ENCODE assay signal across 25 cellular contexts in the genomic region with DNA sequence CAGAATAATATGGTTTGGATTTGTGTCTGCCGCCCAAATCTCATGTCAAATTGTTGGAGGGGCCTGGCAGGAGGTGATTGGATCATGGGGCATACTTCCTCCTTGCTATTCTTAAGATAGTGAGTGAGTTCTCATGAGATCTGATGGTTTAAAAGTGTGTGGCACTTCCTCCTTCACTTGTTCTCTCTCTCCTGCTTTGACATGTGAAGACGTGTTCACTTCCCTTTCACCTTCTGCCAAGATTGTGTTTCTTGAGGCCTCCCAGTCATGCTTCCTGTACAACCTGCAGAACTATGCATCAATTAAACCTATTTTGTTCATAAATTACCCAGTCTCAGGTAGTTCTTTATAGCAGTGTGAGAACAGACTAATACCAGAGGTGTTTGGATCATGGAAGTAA.
A peak's percentile ranks its signal among the peaks of the same experiment; 100 is the strongest.
DNase-seq lines count a peak whose midpoint lies in the region; ATAC-seq, FAIRE-seq and TF ChIP-seq lines count a peak whose summit lies in the region.
"Had no signal": no experiment of that assay in that cellular context is flagged by ENCODE, and none has a peak within 500 bp of the region (broad histone marks: within the 10 kb centered on the region; RNA-seq: fewer than 3 reads in every experiment).

No MANE protein-coding gene starts in this region.

- H3K36me3 ChIP-seq in OCI-LY3 (replicated peaks; ENCODE audit: low read depth, low read length) (no peaks in the 10 kb centered on the region), bronchial epithelial cell (ENCODE audit: control insufficient read depth, insufficient read depth, low read length) (no peaks in the 10 kb centered on the region)
- H3K36me3 ChIP-seq: transverse colon had no signal

- H3K79me2 ChIP-seq in OCI-LY3 (ENCODE audit: low read length), result no peaks in the 10 kb centered on the region

- H2AFZ ChIP-seq in OCI-LY3 (ENCODE audit: low read depth, low read length), result no peak overlapping the region

- H3K27me3 Mint-ChIP-seq in activated naive CD8-positive, alpha-beta T cell treated with anti-CD3 and anti-CD28 coated beads, Interleukin-2, amount 10 ng/mL, durations not matched to agents 7 days and 5 days, result no peaks in the 10 kb centered on the region
- no peaks in the 10 kb centered on the region for H3K27me3 Mint-ChIP-seq in activated naive CD8-positive, alpha-beta T cell treated with anti-CD3 and anti-CD28 coated beads for 36 hours
- H3K27me3 Mint-ChIP-seq: dendritic cell treated with granulocyte-macrophage colony-stimulating factor and Interleukin-4, amounts not matched to agents 40 ng/mL and 50 ng/mL, for 4 days; memory B cell had no signal

- H3K27ac ChIP-seq in OCI-LY3 (ENCODE audit: low read length), result peak overlapping the region; percentile 9; the same call in 1 of the 2 replicates
- H3K27ac ChIP-seq: KMS-11, transverse colon had no signal

- peaks cover 8% of the 10 kb centered on the region for H3K9me3 Mint-ChIP-seq in activated naive CD8-positive, alpha-beta T cell treated with anti-CD3 and anti-CD28 coated beads, Interleukin-2, amount 10 ng/mL, durations not matched to agents 7 days and 5 days
- H3K9me3 Mint-ChIP-seq in activated naive CD8-positive, alpha-beta T cell treated with anti-CD3 and anti-CD28 coated beads for 36 hours, result peaks cover 2% of the 10 kb centered on the region

- no peak overlapping the region for H3K4me3 Mint-ChIP-seq in activated naive CD8-positive, alpha-beta T cell treated with anti-CD3 and anti-CD28 coated beads, Interleukin-2, amount 10 ng/mL, durations not matched to agents 7 days and 5 days
- H3K4me3 Mint-ChIP-seq in activated naive CD8-positive, alpha-beta T cell treated with anti-CD3 and anti-CD28 coated beads for 36 hours, result no peak overlapping the region
- H3K4me3 Mint-ChIP-seq: dendritic cell treated with granulocyte-macrophage colony-stimulating factor and Interleukin-4, amounts not matched to agents 40 ng/mL and 50 ng/mL, for 4 days; memory B cell had no signal

- ATAC-seq in activated naive CD8-positive, alpha-beta T cell treated with anti-CD3 and anti-CD28 coated beads, Interleukin-2, amount 10 ng/mL, durations not matched to agents 7 days and 5 days (ENCODE audit: low read depth), result no peak

- peaks cover 11% of the 10 kb centered on the region for H3K4me1 Mint-ChIP-seq in activated naive CD8-positive, alpha-beta T cell treated with anti-CD3 and anti-CD28 coated beads, Interleukin-2, amount 10 ng/mL, durations not matched to agents 7 days and 5 days
- no peaks in the 10 kb centered on the region for H3K4me1 Mint-ChIP-seq in activated naive CD8-positive, alpha-beta T cell treated with anti-CD3 and anti-CD28 coated beads for 36 hours
- H3K4me1 Mint-ChIP-seq: memory B cell had no signal

- no peaks in the 10 kb centered on the region for H3K9me3 ChIP-seq in OCI-LY3 (ENCODE audit: insufficient read depth, low read length)
- H3K9me3 ChIP-seq: transverse colon had no signal

- H3K4me1 ChIP-seq in OCI-LY3 (ENCODE audit: low read length), result peaks cover 21% of the 10 kb centered on the region
- H3K4me1 ChIP-seq: transverse colon had no signal

- H3K27me3 ChIP-seq in OCI-LY3 (ENCODE audit: low read depth, low read length) (no peaks in the 10 kb centered on the region), bronchial epithelial cell (ENCODE audit: control insufficient read depth, insufficient read depth, low read length) (no peaks in the 10 kb centered on the region)
- H3K27me3 ChIP-seq: transverse colon had no signal

- H4K20me1 ChIP-seq in OCI-LY3 (ENCODE audit: insufficient read depth, low read length), result no peaks in the 10 kb centered on the region

- no peak overlapping the region for H3K4me2 ChIP-seq in OCI-LY3 (ENCODE audit: low read length)
- H3K4me2 ChIP-seq: KMS-11 had no signal

- FAIRE-seq in bronchial epithelial cell (lab: Jason Lieb, UNC), result peak; percentile 13
- FAIRE-seq: GM18507, HTR-8/SVneo had no signal

- POLR2A ChIA-PET in activated naive CD8-positive, alpha-beta T cell treated with anti-CD3 and anti-CD28 coated beads, Interleukin-2, amount 10 ng/mL, durations not matched to agents 7 days and 5 days (lab: Charles Lee), result no interaction called here

- H3K9ac ChIP-seq in OCI-LY3 (ENCODE audit: low read length), result no peak overlapping the region
- H3K9ac ChIP-seq: KMS-11 had no signal

- peak overlapping the region; percentile 36 for H3K27ac Mint-ChIP-seq in activated naive CD8-positive, alpha-beta T cell treated with anti-CD3 and anti-CD28 coated beads, Interleukin-2, amount 10 ng/mL, durations not matched to agents 7 days and 5 days
- no peak overlapping the region for H3K27ac Mint-ChIP-seq in activated naive CD8-positive, alpha-beta T cell treated with anti-CD3 and anti-CD28 coated beads for 36 hours
- H3K27ac Mint-ChIP-seq: dendritic cell treated with granulocyte-macrophage colony-stimulating factor and Interleukin-4, amounts not matched to agents 40 ng/mL and 50 ng/mL, for 4 days; memory B cell had no signal

- no peaks in the 10 kb centered on the region for H3K36me3 Mint-ChIP-seq in activated naive CD8-positive, alpha-beta T cell treated with anti-CD3 and anti-CD28 coated beads, Interleukin-2, amount 10 ng/mL, durations not matched to agents 7 days and 5 days
- H3K36me3 Mint-ChIP-seq in activated naive CD8-positive, alpha-beta T cell treated with anti-CD3 and anti-CD28 coated beads for 36 hours, result no peaks in the 10 kb centered on the region
- H3K36me3 Mint-ChIP-seq: memory B cell had no signal

- DNase-seq in activated naive CD8-positive, alpha-beta T cell treated with anti-CD3 and anti-CD28 coated beads, Interleukin-2, amount 10 ng/mL, durations not matched to agents 7 days and 5 days, result no peak
- no peak for DNase-seq in activated naive CD8-positive, alpha-beta T cell treated with anti-CD3 and anti-CD28 coated beads for 36 hours
- DNase-seq in bronchial epithelial cell (ENCODE audit: low read depth) (peak; percentile 87), HCEC 1CT (no peak), GM20000 (ENCODE audit: low spot score) (no peak)
- no peak for DNase-seq in activated effector memory CD4-positive, alpha-beta T cell treated with anti-CD3 and anti-CD28 coated beads, Interleukin-2, amount 50 U/mL, for 16 hours
- DNase-seq in stimulated activated CD4-positive, alpha-beta T cell treated with anti-CD3 and anti-CD28 coated beads, Interleukin-4, amount 100 ng/mL, for 1 hour, result no peak
- DNase-seq: activated CD4-positive, alpha-beta T cell treated with anti-CD3 and anti-CD28 coated beads for 48 hours; activated naive CD4-positive, alpha-beta T cell treated with anti-CD3 and anti-CD28 coated beads, Interleukin-2, amount 50 U/mL, for 16 hours; aorta; central memory CD4-positive, alpha-beta T cell; DMS53; GOT3; NCI-H1105; NCI-H2029 treated with DMSO at 0.1 percent for 48 hours; NCI-H345; NCI-H774; SHP77 treated with DMSO at 0.1 percent for 48 hours; transverse colon had no signal

- no peak for TF ChIP-seq CTCF in OCI-LY3 (IDR thresholded peaks at IDR 0.05; ENCODE audit: low read depth, low read length)
- TF ChIP-seq CTCF in bronchial epithelial cell (IDR thresholded peaks at IDR 0.05; ENCODE audit: insufficient read depth, low read length, severe bottlenecking), result no peak
- TF ChIP-seq CTCF in GM20000 (IDR thresholded peaks at IDR 0.05; ENCODE audit: extremely low read depth, missing control alignments), result no peak

- no peak overlapping the region for H3K4me3 ChIP-seq in OCI-LY3 (ENCODE audit: low read length)
- no peak overlapping the region for H3K4me3 ChIP-seq in bronchial epithelial cell (ENCODE audit: low read depth, low read length)
- H3K4me3 ChIP-seq: transverse colon had no signal
